Comparison of ENCODE assay signal across 16 cellular contexts in genomic region chr7:100812729-100813128, GRCh38. TPM values are rescaled to one million over a fixed set of nuclear protein-coding genes. Genes with fewer than 3 reads are reported as not detected.
DNase-seq lines count a peak whose midpoint lies in the region; ATAC-seq, FAIRE-seq and TF ChIP-seq lines count a peak whose summit lies in the region.
"Had no signal": no experiment of that assay in that cellular context is flagged by ENCODE, and none has a peak within 500 bp of the region (broad histone marks: within the 10 kb centered on the region; RNA-seq: fewer than 3 reads in every experiment).

No MANE protein-coding gene starts in this region.

- H3K4me3 Mint-ChIP-seq in endothelial cell (ENCODE audit: unreplicated experiment) = peak overlapping the region; percentile 11
- H3K4me3 Mint-ChIP-seq in activated naive CD4-positive, alpha-beta T cell treated with anti-CD3 and anti-CD28 coated beads for 36 hours = no peak overlapping the region
- H3K4me3 Mint-ChIP-seq: B cell; CD8-positive, alpha-beta T cell had no signal

- H3K4me1 ChIP-seq in HepG2 (ENCODE audit: insufficient read depth, low read length) (peaks cover 58% of the 10 kb centered on the region), right lobe of liver (peaks cover 0 to 26% (median 5%) of the 10 kb centered on the region in 4 donors)

- TSS peak; percentile 42 for BruUV-seq in HepG2 (replicated peaks; lab: Mats Ljungman, UMichigan)

- 97% methylated on average over 18 of the region's 22 CpGs for WGBS in HepG2 (ENCODE audit: low lambda C conversion rate)
- 84% methylated on average over 6 of the region's 22 CpGs for WGBS in right lobe of liver (ENCODE audit: insufficient coverage, low coverage, low lambda C conversion rate, missing lambda C conversion rate)

- no peak overlapping the region for H3K9ac ChIP-seq in HepG2 (ENCODE audit: insufficient read depth, low read depth, low read length)

- CTCF ChIA-PET in HepG2 (lab: Yijun Ruan, JAX; ENCODE audit: low intra/inter-chr PET ratio, low total read pairs) = no interaction called here
- CTCF ChIA-PET in activated naive CD4-positive, alpha-beta T cell treated with anti-CD3 and anti-CD28 coated beads for 36 hours (lab: Charles Lee) = interaction anchor here (0.6 kb wide), 1 partner anchor 519 kb away, joined by 3 read pairs; no protein-coding TSS in a partner anchor

- peaks cover 37% of the 10 kb centered on the region for H3K36me3 Mint-ChIP-seq in endothelial cell (ENCODE audit: low read depth, unreplicated experiment)
- H3K36me3 Mint-ChIP-seq in activated naive CD4-positive, alpha-beta T cell treated with anti-CD3 and anti-CD28 coated beads for 36 hours (ENCODE audit: low read depth) = peaks cover 2% of the 10 kb centered on the region

- no peak overlapping the region for H3K27ac Mint-ChIP-seq in endothelial cell (ENCODE audit: unreplicated experiment)
- H3K27ac Mint-ChIP-seq in activated naive CD4-positive, alpha-beta T cell treated with anti-CD3 and anti-CD28 coated beads for 36 hours = no peak overlapping the region
- H3K27ac Mint-ChIP-seq: B cell; CD8-positive, alpha-beta T cell had no signal

- H3K4me3 ChIP-seq in HepG2 (replicated peaks in 1 of 3; ENCODE audit: insufficient read depth in 1 of 3, low read depth in 2 of 3, low read length in 3 of 3) (no peak overlapping the region), right lobe of liver (no peak overlapping the region), H7 (ENCODE audit: insufficient read depth, low read depth, low read length) (no peak overlapping the region)

- no peak for TF ChIP-seq RAD21 in HepG2 (CRISPR knock-in tag; IDR thresholded peaks at IDR 0.05)

- H3K27ac ChIP-seq in HepG2 (ENCODE audit: extremely low read length, insufficient read depth, low read length) (no peak overlapping the region), right lobe of liver (no peak overlapping the region)

- H2AFZ ChIP-seq in HepG2 (ENCODE audit: low read length) = no peak overlapping the region

- TF ChIP-seq EP300 in HepG2 (IDR thresholded peaks at IDR 0.05; ENCODE audit: low read depth in 2 of 2, low read length in 2 of 2) (no peak), HepG2 (CRISPR knock-in tag; IDR thresholded peaks at IDR 0.05; ENCODE audit: borderline replicate concordance) (no peak)

- H3K4me2 ChIP-seq in HepG2 (ENCODE audit: low read depth, low read length) = no peak overlapping the region

- peaks cover 5% of the 10 kb centered on the region for H3K4me1 Mint-ChIP-seq in endothelial cell (ENCODE audit: unreplicated experiment)
- H3K4me1 Mint-ChIP-seq in activated naive CD4-positive, alpha-beta T cell treated with anti-CD3 and anti-CD28 coated beads for 36 hours (ENCODE audit: low read depth) = no peaks in the 10 kb centered on the region
- H3K4me1 Mint-ChIP-seq: B cell had no signal

- TF ChIP-seq POLR2A in HepG2 (IDR thresholded peaks at IDR 0.05; ENCODE audit: insufficient read depth in 1 of 2, low read depth in 2 of 2, low read length in 2 of 2) = no peak
- no peak for TF ChIP-seq POLR2A in right lobe of liver (IDR thresholded peaks at IDR 0.05)

- ATAC-seq in HepG2 = no peak
- ATAC-seq in right lobe of liver = no peak
- ATAC-seq in esophagus mucosa = no peak
- ATAC-seq: CD8-positive, alpha-beta T cell had no signal

- no peaks in the 10 kb centered on the region; the same call in 1 of the 2 replicates for H4K20me1 ChIP-seq in HepG2 (ENCODE audit: insufficient read depth, low read length)

- H3K27me3 ChIP-seq in HepG2 (ENCODE audit: control insufficient read depth in 1 of 2, insufficient read depth in 2 of 2, low read length in 2 of 2) (no peaks in the 10 kb centered on the region), right lobe of liver (no peaks in the 10 kb centered on the region), H7 (ENCODE audit: control insufficient read depth, insufficient read depth, low read length) (no peaks in the 10 kb centered on the region)

- intact Hi-C loops in HepG2 (cut with micrococcal nuclease; ENCODE audit: unreplicated experiment) (no loop called here), right lobe of liver (cut with DNase I) (no loop called here)
- intact Hi-C loops in activated naive CD4-positive, alpha-beta T cell treated with anti-CD3 and anti-CD28 coated beads for 36 hours (cut with micrococcal nuclease) = no loop called here

- H3K9me3 ChIP-seq in HepG2 (ENCODE audit: low read length) (no peaks in the 10 kb centered on the region), right lobe of liver (no peaks in the 10 kb centered on the region)

- FAIRE-seq in HepG2 (lab: Jason Lieb, UNC) = no peak
- FAIRE-seq: G401.6, GM12891, GM19239 had no signal

- no peaks in the 10 kb centered on the region for H3K9me3 Mint-ChIP-seq in endothelial cell (ENCODE audit: unreplicated experiment)
- no peaks in the 10 kb centered on the region for H3K9me3 Mint-ChIP-seq in activated naive CD4-positive, alpha-beta T cell treated with anti-CD3 and anti-CD28 coated beads for 36 hours
- H3K9me3 Mint-ChIP-seq: CD8-positive, alpha-beta T cell had no signal

- no peaks in the 10 kb centered on the region for H3K79me2 ChIP-seq in HepG2 (ENCODE audit: insufficient read depth, low read length)

- H3K27me3 Mint-ChIP-seq in endothelial cell (ENCODE audit: unreplicated experiment) = peaks cover 10% of the 10 kb centered on the region
- no peaks in the 10 kb centered on the region for H3K27me3 Mint-ChIP-seq in activated naive CD4-positive, alpha-beta T cell treated with anti-CD3 and anti-CD28 coated beads for 36 hours (ENCODE audit: low read depth)
- H3K27me3 Mint-ChIP-seq: B cell had no signal

- no peak for DNase-seq in HepG2 (ENCODE audit: low spot score)
- no peak for DNase-seq in right lobe of liver
- DNase-seq in H7 = peak; percentile 38
- no peak for DNase-seq in endothelial cell (ENCODE audit: low spot score)
- no peak for DNase-seq in stimulated activated naive CD4-positive, alpha-beta T cell treated with Interleukin-2 at 50 U/mL for 16 hours (lab: John Stamatoyannopoulos, UW)
- no peak for DNase-seq in activated naive CD4-positive, alpha-beta T cell treated with anti-CD3 and anti-CD28 coated beads for 36 hours
- DNase-seq in DMS 273 (lab: John Stamatoyannopoulos, UW; ENCODE audit: unreplicated experiment) = no peak
- DNase-seq: 8988T; Calu3; CD8-positive, alpha-beta T cell; HCEC 1CT had no signal

- no peak for TF ChIP-seq CTCF in HepG2 (CRISPR knock-in tag; IDR thresholded peaks at IDR 0.05)
- TF ChIP-seq CTCF in right lobe of liver (IDR thresholded peaks at IDR 0.05) = no peak
- no peak for TF ChIP-seq CTCF in endothelial cell (IDR thresholded peaks at IDR 0.05; ENCODE audit: unreplicated experiment)

- H3K36me3 ChIP-seq in HepG2 (replicated peaks in 1 of 2; ENCODE audit: control insufficient read depth in 1 of 2, insufficient read depth in 2 of 2, low read length in 2 of 2) = peaks cover 22 to 67% of the 10 kb centered on the region in 2 experiments; a peak in 4 of 5 replicates
- peaks cover 0 to 85% (median 37%) of the 10 kb centered on the region in 4 donors for H3K36me3 ChIP-seq in right lobe of liver
- H3K36me3 ChIP-seq in H7 (replicated peaks; ENCODE audit: control insufficient read depth, insufficient read depth, low read length) = peaks cover 56% of the 10 kb centered on the region

- POLR2A ChIA-PET in HepG2 (lab: Yijun Ruan, JAX) = interaction anchor here (1.3 to 4.6 kb wide), 2 partner anchors 10 to 14 kb away, joined by 5 to 38 read pairs; partner anchors contain the start of gene EPHB4

- in situ Hi-C loops in HepG2 (cut with HindIII; ENCODE audit: extremely low pct_ligation_motif_present, low pct_unique_long_range_greater_than_20kb) = no loop called here

RNA-seq across cellular contexts. Expression of gene EPHB4, which starts 14.6 kb away (rescaled TPM):
- 43.7 and 69.6 TPM in 2 replicates for total RNA-seq in HepG2 (2016; rRNA removed; fragmentation: Illumina TruSeq; extraction: Trizol)
- 115 and 125 TPM in 2 replicates for total RNA-seq in HepG2 (2016; cell fraction: cytosol; rRNA removed; fragmentation: Illumina TruSeq; extraction: Trizol; ENCODE audit: low read depth)
- total RNA-seq in HepG2 (2016; cell fraction: insoluble cytoplasmic fraction; rRNA removed; fragmentation: Illumina TruSeq; extraction: Trizol) = 33.6 and 74.6 TPM in 2 replicates
- 93.1 and 103 TPM in 2 replicates for total RNA-seq in HepG2 (2016; cell fraction: membrane; rRNA removed; fragmentation: Illumina TruSeq; extraction: Trizol)
- total RNA-seq in HepG2 (2016; cell fraction: nucleus; rRNA removed; fragmentation: Illumina TruSeq; extraction: Trizol) = 48.0 and 55.0 TPM in 2 replicates
- 61.4 and 68.6 TPM in 2 replicates for polyA plus RNA-seq in HepG2 (2011; rRNA removed)
- polyA plus RNA-seq in HepG2 (2011; cell fraction: cytosol; rRNA removed) = 64.7 and 70.1 TPM in 2 replicates
- polyA plus RNA-seq in HepG2 (2011; cell fraction: nucleus; rRNA removed) = 67.4 and 70.1 TPM in 2 replicates
- 41.3 and 63.8 TPM in 2 replicates for polyA plus RNA-seq in HepG2 (2012)
- 21.4 and 23.9 TPM in 2 replicates for polyA plus RNA-seq in HepG2 (2016; cell fraction: cytosol; fragmentation: Illumina TruSeq; extraction: Trizol; ENCODE audit: low read depth)
- 33.0 and 43.1 TPM in 2 replicates for polyA plus RNA-seq in HepG2 (2016; cell fraction: insoluble cytoplasmic fraction; fragmentation: Illumina TruSeq; extraction: Trizol; ENCODE audit: low read depth)
- polyA plus RNA-seq in HepG2 (2016; cell fraction: membrane; fragmentation: Illumina TruSeq; extraction: Trizol; ENCODE audit: low read depth) = 52.7 and 65.5 TPM in 2 replicates
- polyA plus RNA-seq in HepG2 (2016; cell fraction: nucleus; fragmentation: Illumina TruSeq; extraction: Trizol; ENCODE audit: insufficient read depth, low read depth) = 79.2 and 79.8 TPM in 2 replicates
- 43.5 and 157 TPM in 2 replicates for polyA minus RNA-seq in HepG2 (2011; rRNA and poly(A)+ RNA removed; ENCODE audit: low replicate concordance)
- polyA minus RNA-seq in HepG2 (2011; cell fraction: cytosol; rRNA and poly(A)+ RNA removed) = 51.4 and 51.7 TPM in 2 replicates
- polyA minus RNA-seq in HepG2 (2011; cell fraction: nucleus; rRNA and poly(A)+ RNA removed) = 43.1 and 44.5 TPM in 2 replicates
- 10 to 100 TPM; 23.9 to 43.7 (median 36.8) TPM for total RNA-seq in right lobe of liver
- total RNA-seq in H7 (2014; rRNA removed; shearing (Covaris generic)) = 141 and 143 TPM in 2 replicates
- 288 TPM for total RNA-seq in endothelial cell (ENCODE audit: unreplicated experiment)
- 30.3 TPM for total RNA-seq in esophagus mucosa
- total RNA-seq in activated naive CD4-positive, alpha-beta T cell treated with anti-CD3 and anti-CD28 coated beads for 36 hours = 1 to 10 TPM; 5.9 to 6.0 TPM

RNA-seq across cellular contexts. Expression of gene SLC12A9, which starts 39.8 kb away (rescaled TPM):
- total RNA-seq in HepG2 (2016; rRNA removed; fragmentation: Illumina TruSeq; extraction: Trizol) (5.4 and 16.6 TPM in 2 replicates), right lobe of liver (10 to 100 TPM in 2 of 6 experiments, 1 to 10 TPM in 4; 7.1 to 10.6 (median 9.2) TPM), endothelial cell (ENCODE audit: unreplicated experiment) (60.5 TPM), esophagus mucosa (13.5 TPM)
- 4.7 and 5.6 TPM in 2 replicates for total RNA-seq in HepG2 (2016; cell fraction: cytosol; rRNA removed; fragmentation: Illumina TruSeq; extraction: Trizol; ENCODE audit: low read depth)
- 5.6 and 18.2 TPM in 2 replicates for total RNA-seq in HepG2 (2016; cell fraction: insoluble cytoplasmic fraction; rRNA removed; fragmentation: Illumina TruSeq; extraction: Trizol)
- total RNA-seq in HepG2 (2016; cell fraction: membrane; rRNA removed; fragmentation: Illumina TruSeq; extraction: Trizol) = 7.9 and 9.1 TPM in 2 replicates
- total RNA-seq in HepG2 (2016; cell fraction: nucleus; rRNA removed; fragmentation: Illumina TruSeq; extraction: Trizol) = 14.7 and 18.3 TPM in 2 replicates
- 8.7 and 13.9 TPM in 2 replicates for polyA plus RNA-seq in HepG2 (2011; rRNA removed)
- 6.6 and 7.9 TPM in 2 replicates for polyA plus RNA-seq in HepG2 (2011; cell fraction: cytosol; rRNA removed)
- 25.6 and 27.8 TPM in 2 replicates for polyA plus RNA-seq in HepG2 (2011; cell fraction: nucleus; rRNA removed)
- polyA plus RNA-seq in HepG2 (2012) = 6.2 and 8.0 TPM in 2 replicates
- polyA plus RNA-seq in HepG2 (2016; cell fraction: cytosol; fragmentation: Illumina TruSeq; extraction: Trizol; ENCODE audit: low read depth) = 1.6 and 2.0 TPM in 2 replicates
- polyA plus RNA-seq in HepG2 (2016; cell fraction: insoluble cytoplasmic fraction; fragmentation: Illumina TruSeq; extraction: Trizol; ENCODE audit: low read depth) = 4.7 and 6.3 TPM in 2 replicates
- polyA plus RNA-seq in HepG2 (2016; cell fraction: membrane; fragmentation: Illumina TruSeq; extraction: Trizol; ENCODE audit: low read depth) = 4.0 and 4.6 TPM in 2 replicates
- 31.8 and 35.4 TPM in 2 replicates for polyA plus RNA-seq in HepG2 (2016; cell fraction: nucleus; fragmentation: Illumina TruSeq; extraction: Trizol; ENCODE audit: insufficient read depth, low read depth)
- polyA minus RNA-seq in HepG2 (2011; rRNA and poly(A)+ RNA removed; ENCODE audit: low replicate concordance) = 12.3 and 25.2 TPM in 2 replicates
- polyA minus RNA-seq in HepG2 (2011; cell fraction: cytosol; rRNA and poly(A)+ RNA removed) = 3.1 and 5.7 TPM in 2 replicates
- polyA minus RNA-seq in HepG2 (2011; cell fraction: nucleus; rRNA and poly(A)+ RNA removed) = 4.0 and 6.5 TPM in 2 replicates
- total RNA-seq in H7 (2014; rRNA removed; shearing (Covaris generic)) = 21.9 and 27.9 TPM in 2 replicates
- total RNA-seq in activated naive CD4-positive, alpha-beta T cell treated with anti-CD3 and anti-CD28 coated beads for 36 hours = 10 to 100 TPM; 10.1 to 10.5 TPM

RNA-seq across cellular contexts. Expression of gene TRIP6, which starts 54.5 kb away (rescaled TPM):
- total RNA-seq in HepG2 (2016; rRNA removed; fragmentation: Illumina TruSeq; extraction: Trizol) (0.38 TPM in 1 of 2 replicates, not detected in the other), right lobe of liver (10 to 100 TPM; 21.4 to 58.6 (median 43.2) TPM), endothelial cell (ENCODE audit: unreplicated experiment) (93.8 TPM), esophagus mucosa (61.1 TPM)
- total RNA-seq in HepG2 (2016; cell fraction: cytosol; rRNA removed; fragmentation: Illumina TruSeq; extraction: Trizol; ENCODE audit: low read depth) = 0.61 and 0.71 TPM in 2 replicates
- total RNA-seq in HepG2 (2016; cell fraction: insoluble cytoplasmic fraction; rRNA removed; fragmentation: Illumina TruSeq; extraction: Trizol) = 0.22 and 0.35 TPM in 2 replicates
- total RNA-seq in HepG2 (2016; cell fraction: membrane; rRNA removed; fragmentation: Illumina TruSeq; extraction: Trizol) = 0.15 and 0.41 TPM in 2 replicates
- 0.41 and 0.65 TPM in 2 replicates for total RNA-seq in HepG2 (2016; cell fraction: nucleus; rRNA removed; fragmentation: Illumina TruSeq; extraction: Trizol)
- polyA plus RNA-seq in HepG2 (2011; rRNA removed) = 0.30 and 0.34 TPM in 2 replicates
- polyA plus RNA-seq in HepG2 (2011; cell fraction: cytosol; rRNA removed) = 0.13 and 0.21 TPM in 2 replicates
- 0.99 and 1.1 TPM in 2 replicates for polyA plus RNA-seq in HepG2 (2011; cell fraction: nucleus; rRNA removed)
- polyA plus RNA-seq in HepG2 (2012) = 0.24 and 0.55 TPM in 2 replicates
- 0.20 and 0.31 TPM in 2 replicates for polyA plus RNA-seq in HepG2 (2016; cell fraction: cytosol; fragmentation: Illumina TruSeq; extraction: Trizol; ENCODE audit: low read depth)
- 0.19 and 0.32 TPM in 2 replicates for polyA plus RNA-seq in HepG2 (2016; cell fraction: insoluble cytoplasmic fraction; fragmentation: Illumina TruSeq; extraction: Trizol; ENCODE audit: low read depth)
- 0.09 and 0.10 TPM in 2 replicates for polyA plus RNA-seq in HepG2 (2016; cell fraction: membrane; fragmentation: Illumina TruSeq; extraction: Trizol; ENCODE audit: low read depth)
- polyA plus RNA-seq in HepG2 (2016; cell fraction: nucleus; fragmentation: Illumina TruSeq; extraction: Trizol; ENCODE audit: insufficient read depth, low read depth) = 1.4 and 2.7 TPM in 2 replicates
- polyA minus RNA-seq in HepG2 (2011; rRNA and poly(A)+ RNA removed; ENCODE audit: low replicate concordance) = 0.32 and 43.8 TPM in 2 replicates
- 0.53 and 0.69 TPM in 2 replicates for polyA minus RNA-seq in HepG2 (2011; cell fraction: cytosol; rRNA and poly(A)+ RNA removed)
- 0.62 and 0.90 TPM in 2 replicates for polyA minus RNA-seq in HepG2 (2011; cell fraction: nucleus; rRNA and poly(A)+ RNA removed)
- 95.7 and 118 TPM in 2 replicates for total RNA-seq in H7 (2014; rRNA removed; shearing (Covaris generic))
- total RNA-seq in activated naive CD4-positive, alpha-beta T cell treated with anti-CD3 and anti-CD28 coated beads for 36 hours = 10 to 100 TPM; 19.8 to 21.0 TPM

Comparison
In these comparisons a context has a peak if more than half of its experiments do, and no peak if none do; other contexts are left out.
1. RNA of gene TRIP6, which starts 54.5 kb away (total RNA-seq): 95.7 to 118 TPM in H7, 93.8 TPM in endothelial cell (single experiment), 61.1 TPM in esophagus mucosa (single experiment), 21.4 to 58.6 TPM in right lobe of liver and 19.8 to 21.0 TPM in activated naive CD4-positive, alpha-beta T cell treated with anti-CD3 and anti-CD28 coated beads for 36 hours; 0.15 to 0.71 TPM in HepG2; every median in the first group is over 10 times any median in the second.